Comparison of ENCODE assay signal across 1 cellular context in the genomic region with DNA sequence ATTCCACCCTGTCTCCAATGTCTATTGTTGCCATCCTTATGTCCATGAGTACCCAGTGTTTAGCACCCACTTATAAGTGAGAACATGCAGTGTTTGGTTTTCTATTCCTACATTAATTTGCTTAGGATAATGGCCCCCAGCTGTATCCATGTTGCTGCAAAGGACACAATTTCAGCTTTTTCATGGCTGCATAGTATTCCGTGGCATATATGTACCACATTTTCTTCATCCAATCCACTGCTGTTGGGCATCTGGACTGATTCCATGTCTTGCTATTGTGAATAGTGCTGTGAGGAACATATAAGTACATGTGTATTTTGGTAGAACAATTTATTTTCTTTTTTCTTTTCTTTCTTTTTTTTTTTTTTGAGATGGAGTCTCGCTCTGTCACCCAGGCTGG.
TF ChIP-seq lines count a peak whose summit lies in the region.

No MANE protein-coding gene starts in this region.

TF ChIP-seq in SK-N-SH treated with all-trans-retinoic acid at 6 μM for 48 hours, 23 proteins besides CTCF, POLR2A, EP300 and RAD21 (continued from another document):
- TF ChIP-seq, protein P1, sequence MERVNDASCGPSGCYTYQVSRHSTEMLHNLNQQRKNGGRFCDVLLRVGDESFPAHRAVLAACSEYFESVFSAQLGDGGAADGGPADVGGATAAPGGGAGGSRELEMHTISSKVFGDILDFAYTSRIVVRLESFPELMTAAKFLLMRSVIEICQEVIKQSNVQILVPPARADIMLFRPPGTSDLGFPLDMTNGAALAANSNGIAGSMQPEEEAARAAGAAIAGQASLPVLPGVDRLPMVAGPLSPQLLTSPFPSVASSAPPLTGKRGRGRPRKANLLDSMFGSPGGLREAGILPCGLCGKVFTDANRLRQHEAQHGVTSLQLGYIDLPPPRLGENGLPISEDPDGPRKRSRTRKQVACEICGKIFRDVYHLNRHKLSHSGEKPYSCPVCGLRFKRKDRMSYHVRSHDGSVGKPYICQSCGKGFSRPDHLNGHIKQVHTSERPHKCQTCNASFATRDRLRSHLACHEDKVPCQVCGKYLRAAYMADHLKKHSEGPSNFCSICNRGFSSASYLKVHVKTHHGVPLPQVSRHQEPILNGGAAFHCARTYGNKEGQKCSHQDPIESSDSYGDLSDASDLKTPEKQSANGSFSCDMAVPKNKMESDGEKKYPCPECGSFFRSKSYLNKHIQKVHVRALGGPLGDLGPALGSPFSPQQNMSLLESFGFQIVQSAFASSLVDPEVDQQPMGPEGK (CRISPR knock-in tag; IDR thresholded peaks at IDR 0.05; ENCODE audit: borderline replicate concordance): no peak
